ENCODE assay signal across 8 cellular contexts in genomic region chr16:75648265-75649076, GRCh38. TPM values are rescaled to one million over a fixed set of nuclear protein-coding genes. Genes with fewer than 3 reads are reported as not detected.
DNase-seq lines count a peak whose midpoint lies in the region; ATAC-seq and TF ChIP-seq lines count a peak whose summit lies in the region.

No MANE protein-coding gene starts in this region.

- H3K27me3 ChIP-seq in colonic mucosa = no peaks in the 10 kb centered on the region

- H3K9ac ChIP-seq in colonic mucosa (ENCODE audit: low read depth in 2 of 2, low read length in 2 of 2) = peak overlapping the region; percentile 95 to 99

- no peaks in the 10 kb centered on the region for H3K9me3 ChIP-seq in colonic mucosa

- TF ChIP-seq CTCF in colonic mucosa (IDR thresholded peaks at IDR 0.05) = no peak

- H3K36me3 ChIP-seq in colonic mucosa = no peaks in the 10 kb centered on the region

- ATAC-seq in GM18909 (IDR thresholded peaks at IDR 0.05; ENCODE audit: poor library complexity, unreplicated experiment) = peak; percentile 36
- peak; percentile 24 for ATAC-seq in HG03139 (IDR thresholded peaks at IDR 0.05; ENCODE audit: unreplicated experiment)
- peak; percentile 70 for ATAC-seq in left lobe of liver

- peaks cover 18% of the 10 kb centered on the region for H3K4me1 ChIP-seq in colonic mucosa

- intact Hi-C loops in colonic mucosa (cut with DNase I) = no loop called here

- H3K27ac ChIP-seq in colonic mucosa = peak overlapping the region; percentile 99

- DNase-seq in AG08396 (ENCODE audit: low spot score) = peak; percentile 79
- peak; percentile 47 for DNase-seq in NCI-H510A (lab: John Stamatoyannopoulos, UW)
- peak; percentile 91 for DNase-seq in activated CD4-positive, alpha-beta T cell treated with anti-CD3 and anti-CD28 coated beads for 48 hours
- DNase-seq in colonic mucosa = peak; percentile 92
- DNase-seq in left lobe of liver (ENCODE audit: low spot score) = peak; percentile 84
- peak; percentile 88 to 89 for DNase-seq in stimulated activated CD4-positive, alpha-beta T cell treated with anti-CD3 and anti-CD28 coated beads, Interleukin-2, amount 100 ng/mL, for 24 hours

- peak overlapping the region; percentile 94 for H3K4me3 ChIP-seq in colonic mucosa

RNA-seq across cellular contexts. Expression of gene TERF2IP, which starts 0.9 kb away (rescaled TPM):
- total RNA-seq in colonic mucosa = 10 to 100 TPM; 27.1 to 37.0 TPM
- total RNA-seq in left lobe of liver = 18.5 TPM

RNA-seq across cellular contexts. Expression of gene KARS1, which starts 1.0 kb away (rescaled TPM):
- total RNA-seq in colonic mucosa (100 to 1,000 TPM; 102 to 151 TPM), left lobe of liver (41.2 TPM)

RNA-seq across cellular contexts. Expression of gene ADAT1, which starts 25.4 kb away (rescaled TPM):
- total RNA-seq in colonic mucosa (10 to 100 TPM; 33.0 to 38.8 TPM), left lobe of liver (18.7 TPM)

RNA-seq across cellular contexts. Expression of gene CPHXL2, which starts 28.3 kb away (rescaled TPM):
- not detected for total RNA-seq in colonic mucosa
- not detected for total RNA-seq in left lobe of liver

RNA-seq across cellular contexts. Expression of gene DUXB, which starts 52.8 kb away (rescaled TPM):
- total RNA-seq in colonic mucosa (not detected), left lobe of liver (not detected)

Comparison
In these comparisons a context has a peak if more than half of its experiments do, and no peak if none do; other contexts are left out.
1. Peak in every context shown above with its lines: DNase-seq, ATAC-seq, H3K4me3 ChIP-seq and H3K27ac ChIP-seq.